11 cellular contexts compared by ENCODE assay signal in genomic region chr4:2745516-2745915, GRCh38. TPM values are rescaled to one million over a fixed set of nuclear protein-coding genes. Genes with fewer than 3 reads are reported as not detected.
DNase-seq lines count a peak whose midpoint lies in the region; ATAC-seq and TF ChIP-seq lines count a peak whose summit lies in the region.
"Had no signal": no experiment of that assay in that cellular context is flagged by ENCODE, and none has a peak within 500 bp of the region (broad histone marks: within the 10 kb centered on the region; RNA-seq: fewer than 3 reads in every experiment).

No MANE protein-coding gene starts in this region.

- no peaks in the 10 kb centered on the region for H3K27me3 ChIP-seq in SU-DHL-6 (ENCODE audit: low read length)
- H3K27me3 ChIP-seq: neural progenitor cell, thyroid gland had no signal

- no peak overlapping the region for H3K4me3 ChIP-seq in SU-DHL-6 (ENCODE audit: insufficient read depth, low read length, poor library complexity, severe bottlenecking)
- H3K4me3 ChIP-seq: neural progenitor cell, thyroid gland had no signal

- peak overlapping the region; percentile 64 to 88 for H3K4me3 Mint-ChIP-seq in activated T-cell treated with anti-CD3 and anti-CD28 coated beads, Interleukin-2, amount 50 U/mL, for 72 hours
- no peak overlapping the region for H3K4me3 Mint-ChIP-seq in stimulated activated memory B cell treated with anti-CD40 and anti-IgM and Interleukin-4, amounts not matched to agents 10 μg/mL and 1 μg/mL and 100 μg/mL, for 72 hours
- H3K4me3 Mint-ChIP-seq: neural progenitor cell had no signal

- no peak overlapping the region for H3K9ac ChIP-seq in SU-DHL-6 (ENCODE audit: low read length)
- H3K9ac ChIP-seq: neural progenitor cell had no signal

- H2AFZ ChIP-seq in SU-DHL-6 (ENCODE audit: low read depth, low read length, severe bottlenecking) = no peak overlapping the region
- H2AFZ ChIP-seq: neural progenitor cell had no signal

- no peak for TF ChIP-seq CTCF in SU-DHL-6 (IDR thresholded peaks at IDR 0.05; ENCODE audit: insufficient read depth, low read length, poor library complexity, severe bottlenecking)

- H3K36me3 Mint-ChIP-seq in activated T-cell treated with anti-CD3 and anti-CD28 coated beads, Interleukin-2, amount 50 U/mL, for 72 hours (ENCODE audit: insufficient read depth in 2 of 2) = peaks cover 11 to 38% of the 10 kb centered on the region in 2 donors
- H3K36me3 Mint-ChIP-seq in stimulated activated memory B cell treated with anti-CD40 and anti-IgM and Interleukin-4, amounts not matched to agents 10 μg/mL and 1 μg/mL and 100 μg/mL, for 72 hours = peaks cover 60% of the 10 kb centered on the region

- H3K27ac ChIP-seq in SU-DHL-6 (ENCODE audit: low read depth, low read length) (peak overlapping the region; percentile 67), epithelial cell of prostate (peak overlapping the region; percentile 57)
- H3K27ac ChIP-seq: neural progenitor cell had no signal

- H3K79me2 ChIP-seq in SU-DHL-6 (ENCODE audit: insufficient read depth, low read length) = 0 out of 2 replicates have a peak, but pooled peaks cover 10% of the 10 kb centered on the region

- H3K27ac Mint-ChIP-seq in activated T-cell treated with anti-CD3 and anti-CD28 coated beads, Interleukin-2, amount 50 U/mL, for 72 hours = peak overlapping the region; percentile 62
- peak overlapping the region; percentile 86 for H3K27ac Mint-ChIP-seq in stimulated activated memory B cell treated with anti-CD40 and anti-IgM and Interleukin-4, amounts not matched to agents 10 μg/mL and 1 μg/mL and 100 μg/mL, for 72 hours
- H3K27ac Mint-ChIP-seq: neural progenitor cell had no signal

- H4K20me1 ChIP-seq in SU-DHL-6 (ENCODE audit: low read depth, low read length) = no peaks in the 10 kb centered on the region

- H3K36me3 ChIP-seq in SU-DHL-6 (ENCODE audit: low read length) = no peaks in the 10 kb centered on the region
- H3K36me3 ChIP-seq: neural progenitor cell had no signal

- H3K9me3 ChIP-seq in SU-DHL-6 (ENCODE audit: insufficient read depth, low read length) = no peaks in the 10 kb centered on the region
- H3K9me3 ChIP-seq: thyroid gland had no signal

- no peak for ATAC-seq in activated T-cell treated with anti-CD3 and anti-CD28 coated beads, Interleukin-2, amount 50 U/mL, for 72 hours (replicated peaks in 1 of 2)
- ATAC-seq in stimulated activated memory B cell treated with anti-CD40 and anti-IgM and Interleukin-4, amounts not matched to agents 10 μg/mL and 1 μg/mL and 100 μg/mL, for 72 hours = no peak
- no peak for ATAC-seq in HG03108 (IDR thresholded peaks at IDR 0.05; ENCODE audit: unreplicated experiment)

- no peak overlapping the region for H3K4me2 ChIP-seq in SU-DHL-6 (ENCODE audit: low read depth, low read length, poor library complexity, severe bottlenecking)
- H3K4me2 ChIP-seq: neural progenitor cell had no signal

- no peaks in the 10 kb centered on the region for H3F3A ChIP-seq in SU-DHL-6 (ENCODE audit: insufficient read depth)

- no peaks in the 10 kb centered on the region for H3K9me2 ChIP-seq in SU-DHL-6 (replicated peaks; ENCODE audit: insufficient read depth, low read length)

- DNase-seq in activated T-cell treated with anti-CD3 and anti-CD28 coated beads, Interleukin-2, amount 50 U/mL, for 72 hours = no peak
- DNase-seq in activated T-cell treated with anti-CD3 and anti-CD28 coated beads, Interleukin-2, amount 50 U/mL, for 1 hour = no peak
- DNase-seq in epithelial cell of prostate (ENCODE audit: low read depth, low spot score) = no peak
- no peak for DNase-seq in NCI-H1092 (lab: John Stamatoyannopoulos, UW)
- DNase-seq in occipital lobe (lab: John Stamatoyannopoulos, UW) = no peak
- DNase-seq: NCI-H748 treated with DMSO at 0.1 percent for 48 hours, thyroid gland had no signal

- H3K27me3 Mint-ChIP-seq in activated T-cell treated with anti-CD3 and anti-CD28 coated beads, Interleukin-2, amount 50 U/mL, for 72 hours (ENCODE audit: low read depth) = no peaks in the 10 kb centered on the region
- H3K27me3 Mint-ChIP-seq in stimulated activated memory B cell treated with anti-CD40 and anti-IgM and Interleukin-4, amounts not matched to agents 10 μg/mL and 1 μg/mL and 100 μg/mL, for 72 hours = no peaks in the 10 kb centered on the region

- peaks cover 59% of the 10 kb centered on the region for H3K4me1 Mint-ChIP-seq in activated T-cell treated with anti-CD3 and anti-CD28 coated beads, Interleukin-2, amount 50 U/mL, for 72 hours (ENCODE audit: low read depth)
- H3K4me1 Mint-ChIP-seq in stimulated activated memory B cell treated with anti-CD40 and anti-IgM and Interleukin-4, amounts not matched to agents 10 μg/mL and 1 μg/mL and 100 μg/mL, for 72 hours = peaks cover 59% of the 10 kb centered on the region
- H3K4me1 Mint-ChIP-seq: neural progenitor cell had no signal

- H3K9me3 Mint-ChIP-seq in activated T-cell treated with anti-CD3 and anti-CD28 coated beads, Interleukin-2, amount 50 U/mL, for 72 hours = no peaks in the 10 kb centered on the region
- no peaks in the 10 kb centered on the region for H3K9me3 Mint-ChIP-seq in stimulated activated memory B cell treated with anti-CD40 and anti-IgM and Interleukin-4, amounts not matched to agents 10 μg/mL and 1 μg/mL and 100 μg/mL, for 72 hours
- H3K9me3 Mint-ChIP-seq: neural progenitor cell had no signal

RNA-seq across cellular contexts. Expression of gene TNIP2, which starts 10.6 kb away (rescaled TPM):
- total RNA-seq in activated T-cell treated with anti-CD3 and anti-CD28 coated beads, Interleukin-2, amount 50 U/mL, for 72 hours = 10 to 100 TPM; 72.3 to 85.8 TPM
- total RNA-seq in occipital lobe = 5.9 TPM

RNA-seq across cellular contexts. Expression of gene SH3BP2, which starts 47.4 kb away (rescaled TPM):
- 10 to 100 TPM; 60.7 to 65.6 TPM for total RNA-seq in activated T-cell treated with anti-CD3 and anti-CD28 coated beads, Interleukin-2, amount 50 U/mL, for 72 hours
- 24.8 TPM for total RNA-seq in occipital lobe

Comparison
In these comparisons a context has a peak if more than half of its experiments do, and no peak if none do; other contexts are left out.
1. RNA of gene TNIP2, which starts 10.6 kb away (total RNA-seq): 72.3 to 85.8 TPM in activated T-cell treated with anti-CD3 and anti-CD28 coated beads, Interleukin-2, amount 50 U/mL, for 72 hours; 5.9 TPM in occipital lobe (single experiment); every median in the first group is over 10 times any median in the second.